ENCODE assay signal across 18 cellular contexts in the genomic region with DNA sequence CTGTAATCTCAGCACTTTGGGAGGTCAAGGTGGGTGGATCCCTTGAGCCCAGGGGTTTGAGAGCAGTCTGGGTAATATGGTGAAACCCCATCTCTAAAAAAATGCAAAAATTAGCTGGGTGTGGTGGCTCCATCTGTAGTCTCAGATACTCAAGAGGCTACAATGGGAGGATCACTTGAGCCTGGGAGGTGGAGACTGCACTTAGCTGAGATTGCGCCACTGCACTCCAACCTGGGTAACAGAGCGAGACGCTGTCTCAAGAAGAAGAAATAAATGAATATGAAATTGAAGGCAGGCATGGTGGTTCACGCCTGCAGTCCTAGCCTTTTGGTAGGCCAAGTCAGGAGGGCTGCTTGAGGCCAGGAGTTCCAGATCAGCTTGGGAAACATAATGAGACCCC. TPM values are rescaled to one million over a fixed set of nuclear protein-coding genes. Genes with fewer than 3 reads are reported as not detected.
A peak's percentile ranks its signal among the peaks of the same experiment; 100 is the strongest.
DNase-seq lines count a peak whose midpoint lies in the region; ATAC-seq lines count a peak whose summit lies in the region.
"Had no signal": no experiment of that assay in that cellular context is flagged by ENCODE, and none has a peak within 500 bp of the region (broad histone marks: within the 10 kb centered on the region; RNA-seq: fewer than 3 reads in every experiment).

No MANE protein-coding gene starts in this region.

- no peak overlapping the region for H3K4me3 Mint-ChIP-seq in activated CD4-positive, alpha-beta T cell treated with anti-CD3 and anti-CD28 coated beads, Interleukin-2, amount 10 ng/mL, durations not matched to agents 7 days and 5 days
- peak overlapping the region in 2 of 8 donors; percentile 6 to 34 for H3K4me3 Mint-ChIP-seq in CD4-positive, alpha-beta memory T cell
- no peak overlapping the region for H3K4me3 Mint-ChIP-seq in activated naive CD8-positive, alpha-beta T cell treated with anti-CD3 and anti-CD28 coated beads for 36 hours
- H3K4me3 Mint-ChIP-seq in naive thymus-derived CD8-positive, alpha-beta T cell = peak overlapping the region in 6 of 10 donors; percentile 14 to 48 (median 42)
- H3K4me3 Mint-ChIP-seq: activated CD8-positive, alpha-beta T cell treated with anti-CD3 and anti-CD28 coated beads for 36 hours; activated T-cell treated with anti-CD3 and anti-CD28 coated beads, Interleukin-2, amount 50 U/mL, for 4 hours; neural crest cell had no signal

- ATAC-seq in naive thymus-derived CD8-positive, alpha-beta T cell = no peak
- no peak for ATAC-seq in GM19397 (IDR thresholded peaks at IDR 0.05; ENCODE audit: unreplicated experiment)
- no peak for ATAC-seq in stimulated activated naive CD8-positive, alpha-beta T cell treated with anti-CD3 and anti-CD28 coated beads, Interleukin-15, Interleukin-2, amounts not matched to agents 100 U/mL and 50 U/mL, for 24 hours
- ATAC-seq: activated CD8-positive, alpha-beta T cell treated with anti-CD3 and anti-CD28 coated beads for 36 hours; activated T-cell treated with anti-CD3 and anti-CD28 coated beads, Interleukin-2, amount 50 U/mL, for 4 hours; Right ventricle myocardium inferior had no signal

- no peaks in the 10 kb centered on the region for H3K9me3 ChIP-seq in CD4-positive, alpha-beta memory T cell (ENCODE audit: control insufficient read depth in 1 of 2, low read length in 2 of 2)
- H3K9me3 ChIP-seq: adrenal gland, suprapubic skin had no signal

- H3K27me3 ChIP-seq in CD4-positive, alpha-beta memory T cell (ENCODE audit: insufficient read depth, low read length) = no peaks in the 10 kb centered on the region
- H3K27me3 ChIP-seq: adrenal gland, suprapubic skin had no signal

- no peaks in the 10 kb centered on the region for H3K9me3 Mint-ChIP-seq in activated CD4-positive, alpha-beta T cell treated with anti-CD3 and anti-CD28 coated beads, Interleukin-2, amount 10 ng/mL, durations not matched to agents 7 days and 5 days
- no peaks in the 10 kb centered on the region for H3K9me3 Mint-ChIP-seq in CD4-positive, alpha-beta memory T cell
- no peaks in the 10 kb centered on the region for H3K9me3 Mint-ChIP-seq in activated naive CD8-positive, alpha-beta T cell treated with anti-CD3 and anti-CD28 coated beads for 36 hours
- peaks cover 0 to 1% (median 0%) of the 10 kb centered on the region in 9 donors for H3K9me3 Mint-ChIP-seq in naive thymus-derived CD8-positive, alpha-beta T cell
- H3K9me3 Mint-ChIP-seq: activated CD8-positive, alpha-beta T cell treated with anti-CD3 and anti-CD28 coated beads for 36 hours; activated T-cell treated with anti-CD3 and anti-CD28 coated beads, Interleukin-2, amount 50 U/mL, for 4 hours; neural crest cell had no signal

- H3K36me3 Mint-ChIP-seq in activated CD4-positive, alpha-beta T cell treated with anti-CD3 and anti-CD28 coated beads, Interleukin-2, amount 10 ng/mL, durations not matched to agents 7 days and 5 days (ENCODE audit: low read depth) = peaks cover 20% of the 10 kb centered on the region
- peaks cover 10% of the 10 kb centered on the region in 2 donors for H3K36me3 Mint-ChIP-seq in CD4-positive, alpha-beta memory T cell
- H3K36me3 Mint-ChIP-seq in activated naive CD8-positive, alpha-beta T cell treated with anti-CD3 and anti-CD28 coated beads for 36 hours = peaks cover 17% of the 10 kb centered on the region
- H3K36me3 Mint-ChIP-seq in naive thymus-derived CD8-positive, alpha-beta T cell = peaks cover 0 to 21% (median 3%) of the 10 kb centered on the region in 3 donors

- H3K36me3 ChIP-seq in CD4-positive, alpha-beta memory T cell (ENCODE audit: insufficient read depth, low read length) = no peaks in the 10 kb centered on the region
- H3K36me3 ChIP-seq: adrenal gland had no signal

- peak overlapping the region; percentile 46 for H3K27ac Mint-ChIP-seq in activated CD4-positive, alpha-beta T cell treated with anti-CD3 and anti-CD28 coated beads, Interleukin-2, amount 10 ng/mL, durations not matched to agents 7 days and 5 days
- H3K27ac Mint-ChIP-seq in CD4-positive, alpha-beta memory T cell = peak overlapping the region in 5 of 7 donors; percentile 45 to 84 (median 68)
- H3K27ac Mint-ChIP-seq in activated naive CD8-positive, alpha-beta T cell treated with anti-CD3 and anti-CD28 coated beads for 36 hours = peak overlapping the region; percentile 8
- H3K27ac Mint-ChIP-seq in naive thymus-derived CD8-positive, alpha-beta T cell = peak overlapping the region; percentile 7 to 87 (median 68)

- H3K4me3 ChIP-seq in CD4-positive, alpha-beta memory T cell (ENCODE audit: low read length in 2 of 2) = no peak overlapping the region
- H3K4me3 ChIP-seq: adrenal gland, suprapubic skin had no signal

- no peaks in the 10 kb centered on the region for H3K27me3 Mint-ChIP-seq in activated CD4-positive, alpha-beta T cell treated with anti-CD3 and anti-CD28 coated beads, Interleukin-2, amount 10 ng/mL, durations not matched to agents 7 days and 5 days
- H3K27me3 Mint-ChIP-seq in CD4-positive, alpha-beta memory T cell = no peaks in the 10 kb centered on the region
- no peaks in the 10 kb centered on the region for H3K27me3 Mint-ChIP-seq in activated naive CD8-positive, alpha-beta T cell treated with anti-CD3 and anti-CD28 coated beads for 36 hours
- H3K27me3 Mint-ChIP-seq in naive thymus-derived CD8-positive, alpha-beta T cell = no peaks in the 10 kb centered on the region
- H3K27me3 Mint-ChIP-seq: activated CD8-positive, alpha-beta T cell treated with anti-CD3 and anti-CD28 coated beads for 36 hours had no signal

- no peak overlapping the region for H3K27ac ChIP-seq in CD4-positive, alpha-beta memory T cell (ENCODE audit: low read depth, low read length)
- H3K27ac ChIP-seq: suprapubic skin had no signal

- peaks cover 40% of the 10 kb centered on the region for H3K4me1 ChIP-seq in CD4-positive, alpha-beta memory T cell (ENCODE audit: insufficient read depth, low read length)

- POLR2A ChIA-PET in activated CD4-positive, alpha-beta T cell treated with anti-CD3 and anti-CD28 coated beads, Interleukin-2, amount 10 ng/mL, durations not matched to agents 7 days and 5 days (lab: Charles Lee) = interaction anchor here (0.5 to 0.8 kb wide), 2 partner anchors 89 to 122 kb away, joined by 3 to 4 read pairs; no protein-coding TSS in a partner anchor
- POLR2A ChIA-PET in CD4-positive, alpha-beta memory T cell (lab: Charles Lee; ENCODE audit: partially characterized antibody) = no interaction called here
- POLR2A ChIA-PET in naive thymus-derived CD8-positive, alpha-beta T cell (lab: Charles Lee) = interaction anchor here (0.7 kb wide), 2 partner anchors 21 to 38 kb away, joined by 4 to 7 read pairs; no protein-coding TSS in a partner anchor

- CTCF ChIA-PET in activated CD4-positive, alpha-beta T cell treated with anti-CD3 and anti-CD28 coated beads, Interleukin-2, amount 10 ng/mL, durations not matched to agents 7 days and 5 days (lab: Charles Lee) = interaction anchor here (0.6 to 1.5 kb wide), 2 partner anchors 9 to 24 kb away, joined by 3 read pairs; no protein-coding TSS in a partner anchor
- CTCF ChIA-PET in CD4-positive, alpha-beta memory T cell (lab: Charles Lee; ENCODE audit: partially characterized antibody) = interaction anchor here (1.8 kb wide), 1 partner anchor 9 kb away, joined by 10 read pairs; no protein-coding TSS in a partner anchor

- H3K4me1 Mint-ChIP-seq in activated CD4-positive, alpha-beta T cell treated with anti-CD3 and anti-CD28 coated beads, Interleukin-2, amount 10 ng/mL, durations not matched to agents 7 days and 5 days = peaks cover 34% of the 10 kb centered on the region
- peaks cover 32 to 69% (median 44%) of the 10 kb centered on the region in 4 donors for H3K4me1 Mint-ChIP-seq in CD4-positive, alpha-beta memory T cell
- peaks cover 34% of the 10 kb centered on the region for H3K4me1 Mint-ChIP-seq in activated naive CD8-positive, alpha-beta T cell treated with anti-CD3 and anti-CD28 coated beads for 36 hours
- H3K4me1 Mint-ChIP-seq in naive thymus-derived CD8-positive, alpha-beta T cell = peaks cover 37 to 64% (median 55%) of the 10 kb centered on the region in 4 donors

- DNase-seq in activated CD4-positive, alpha-beta T cell treated with anti-CD3 and anti-CD28 coated beads, Interleukin-2, amount 10 ng/mL, durations not matched to agents 7 days and 5 days = no peak
- DNase-seq in activated CD4-positive, alpha-beta T cell treated with anti-CD3 and anti-CD28 coated beads, Interleukin-2, amount 50 U/mL, for 4 hours = no peak
- no peak for DNase-seq in CD4-positive, alpha-beta memory T cell
- no peak for DNase-seq in activated naive CD8-positive, alpha-beta T cell treated with anti-CD3 and anti-CD28 coated beads for 36 hours
- no peak for DNase-seq in naive thymus-derived CD8-positive, alpha-beta T cell
- DNase-seq in AG08396 (ENCODE audit: low spot score) = no peak
- no peak for DNase-seq in stimulated activated naive CD8-positive, alpha-beta T cell treated with anti-CD3 and anti-CD28 coated beads, Interleukin-15, Interleukin-2, amounts not matched to agents 100 U/mL and 50 U/mL, for 24 hours
- DNase-seq: ACHN; activated CD8-positive, alpha-beta T cell treated with anti-CD3 and anti-CD28 coated beads for 36 hours; activated T-cell treated with anti-CD3 and anti-CD28 coated beads, Interleukin-2, amount 50 U/mL, for 4 hours; DND-41; kidney glomerular epithelial cell; NCI-H1694 treated with DMSO at 0.1 percent for 48 hours had no signal

- intact Hi-C loops in CD4-positive, alpha-beta memory T cell (cut with micrococcal nuclease) = no loop called here

RNA-seq across cellular contexts. Expression of gene MAML1, which starts 21.4 kb away (rescaled TPM):
- 10 to 100 TPM; 34.3 to 34.9 TPM for total RNA-seq in activated CD4-positive, alpha-beta T cell treated with anti-CD3 and anti-CD28 coated beads, Interleukin-2, amount 10 ng/mL, durations not matched to agents 7 days and 5 days
- total RNA-seq in CD4-positive, alpha-beta memory T cell = 10 to 100 TPM; 52.4 to 56.5 TPM
- 10 to 100 TPM in 1 of 2 donors, 1 to 10 TPM in 1; 1.5 to 10.9 TPM for polyA plus RNA-seq in CD4-positive, alpha-beta memory T cell
- 10 to 100 TPM; 24.1 to 24.2 TPM for total RNA-seq in activated naive CD8-positive, alpha-beta T cell treated with anti-CD3 and anti-CD28 coated beads for 36 hours
- 10 to 100 TPM; 45.0 to 48.5 TPM for total RNA-seq in naive thymus-derived CD8-positive, alpha-beta T cell
- 1 to 10 TPM; 2.8 to 9.6 (median 3.3) TPM for polyA plus RNA-seq in naive thymus-derived CD8-positive, alpha-beta T cell

RNA-seq across cellular contexts. Expression of gene LTC4S, which starts 39.8 kb away (rescaled TPM):
- 1 to 10 TPM; 1.4 to 2.5 TPM for total RNA-seq in activated CD4-positive, alpha-beta T cell treated with anti-CD3 and anti-CD28 coated beads, Interleukin-2, amount 10 ng/mL, durations not matched to agents 7 days and 5 days
- total RNA-seq in CD4-positive, alpha-beta memory T cell = 1 to 10 TPM; 5.1 to 8.1 TPM
- polyA plus RNA-seq in CD4-positive, alpha-beta memory T cell = 1 to 10 TPM; 4.2 to 9.4 TPM
- total RNA-seq in activated naive CD8-positive, alpha-beta T cell treated with anti-CD3 and anti-CD28 coated beads for 36 hours = under 1 TPM in 1 of 2 experiments, not detected in 1; 0.29 TPM
- total RNA-seq in naive thymus-derived CD8-positive, alpha-beta T cell = 1 to 10 TPM; 5.5 to 6.1 TPM
- 1 to 10 TPM; 1.5 to 2.9 (median 2.0) TPM for polyA plus RNA-seq in naive thymus-derived CD8-positive, alpha-beta T cell

RNA-seq across cellular contexts. Expression of gene MGAT4B, which starts 52.6 kb away (rescaled TPM):
- 10 to 100 TPM; 86.2 to 87.7 TPM for total RNA-seq in activated CD4-positive, alpha-beta T cell treated with anti-CD3 and anti-CD28 coated beads, Interleukin-2, amount 10 ng/mL, durations not matched to agents 7 days and 5 days
- 100 to 1,000 TPM; 119 to 121 TPM for total RNA-seq in CD4-positive, alpha-beta memory T cell
- 10 to 100 TPM in 1 of 2 donors, 1 to 10 TPM in 1; 8.3 to 24.3 TPM for polyA plus RNA-seq in CD4-positive, alpha-beta memory T cell
- total RNA-seq in activated naive CD8-positive, alpha-beta T cell treated with anti-CD3 and anti-CD28 coated beads for 36 hours = 10 to 100 TPM; 67.9 to 71.5 TPM
- 100 to 1,000 TPM; 170 to 175 TPM for total RNA-seq in naive thymus-derived CD8-positive, alpha-beta T cell
- polyA plus RNA-seq in naive thymus-derived CD8-positive, alpha-beta T cell = 10 to 100 TPM in 2 of 3 donors, 1 to 10 TPM in 1; 7.8 to 20.9 (median 13.5) TPM

RNA-seq across cellular contexts. Expression of gene CANX, which starts 55.3 kb away (rescaled TPM):
- total RNA-seq in activated CD4-positive, alpha-beta T cell treated with anti-CD3 and anti-CD28 coated beads, Interleukin-2, amount 10 ng/mL, durations not matched to agents 7 days and 5 days = 100 to 1,000 TPM; 369 to 418 TPM
- 100 to 1,000 TPM; 377 to 417 TPM for total RNA-seq in CD4-positive, alpha-beta memory T cell
- 100 to 1,000 TPM; 259 to 394 TPM for polyA plus RNA-seq in CD4-positive, alpha-beta memory T cell
- total RNA-seq in activated naive CD8-positive, alpha-beta T cell treated with anti-CD3 and anti-CD28 coated beads for 36 hours = 100 to 1,000 TPM; 535 to 571 TPM
- total RNA-seq in naive thymus-derived CD8-positive, alpha-beta T cell = 100 to 1,000 TPM; 219 to 225 TPM
- polyA plus RNA-seq in naive thymus-derived CD8-positive, alpha-beta T cell = 100 to 1,000 TPM; 172 to 220 (median 190) TPM

Comparison
In these comparisons a context has a peak if more than half of its experiments do, and no peak if none do; other contexts are left out.
1. H3K27ac Mint-ChIP-seq: peak in every context shown above with its lines; median percentile 68 in CD4-positive, alpha-beta memory T cell; 68 in naive thymus-derived CD8-positive, alpha-beta T cell; 46 in activated CD4-positive, alpha-beta T cell treated with anti-CD3 and anti-CD28 coated beads, Interleukin-2, amount 10 ng/mL, durations not matched to agents 7 days and 5 days; 8 in activated naive CD8-positive, alpha-beta T cell treated with anti-CD3 and anti-CD28 coated beads for 36 hours.
2. H3K4me3 Mint-ChIP-seq: peak in naive thymus-derived CD8-positive, alpha-beta T cell (6 of 10); none in activated CD4-positive, alpha-beta T cell treated with anti-CD3 and anti-CD28 coated beads, Interleukin-2, amount 10 ng/mL, durations not matched to agents 7 days and 5 days (single experiment) and activated naive CD8-positive, alpha-beta T cell treated with anti-CD3 and anti-CD28 coated beads for 36 hours (single experiment).